24 cellular contexts compared by ENCODE assay signal in genomic region chr6:155250701-155251381, GRCh38. TPM values are rescaled to one million over a fixed set of nuclear protein-coding genes. Genes with fewer than 3 reads are reported as not detected.
DNase-seq lines count a peak whose midpoint lies in the region; ATAC-seq and TF ChIP-seq lines count a peak whose summit lies in the region.
"Had no signal": no experiment of that assay in that cellular context is flagged by ENCODE, and none has a peak within 500 bp of the region (broad histone marks: within the 10 kb centered on the region; RNA-seq: fewer than 3 reads in every experiment).

No MANE protein-coding gene starts in this region.

- H3K27me3 Mint-ChIP-seq in activated naive CD8-positive, alpha-beta T cell: no peaks in the 10 kb centered on the region
- H3K27me3 Mint-ChIP-seq in activated naive CD8-positive, alpha-beta T cell treated with anti-CD3 and anti-CD28 coated beads for 36 hours: no peaks in the 10 kb centered on the region
- no peaks in the 10 kb centered on the region for H3K27me3 Mint-ChIP-seq in effector memory CD8-positive, alpha-beta T cell
- H3K27me3 Mint-ChIP-seq: B cell had no signal

- DNase-seq in activated naive CD8-positive, alpha-beta T cell treated with anti-CD3 and anti-CD28 coated beads for 36 hours: no peak
- DNase-seq in effector memory CD8-positive, alpha-beta T cell: no peak
- no peak for DNase-seq in left ventricle myocardium inferior
- no peak for DNase-seq in stimulated activated effector memory CD8-positive, alpha-beta T cell treated with anti-CD3 and anti-CD28 coated beads, Interleukin-12 subunit alpha, Interleukin-12 subunit beta, amount 100 ng/mL, for 72 hours (ENCODE audit: low spot score in 2 of 2)
- no peak for DNase-seq in NCI-H1694 (lab: John Stamatoyannopoulos, UW)
- no peak for DNase-seq in DMS79 (lab: John Stamatoyannopoulos, UW)
- no peak for DNase-seq in SHP77 treated with DMSO at 0.1 percent for 48 hours (lab: John Stamatoyannopoulos, UW)
- DNase-seq: GDM1; GOT3; IMR-90; NCI-H1092 treated with DMSO at 0.1 percent for 48 hours; NCI-H1436 treated with DMSO at 0.1 percent for 48 hours; NCI-H2029 treated with DMSO at 0.1 percent for 48 hours; NCI-H226; NCI-H510A treated with DMSO at 0.1 percent for 48 hours; NCI-H774; NK-92 treated with Interleukin-12 subunit alpha and Interleukin-12 subunit beta, amount 100 ng/mL, for 24 hours; SHP77 had no signal

- no peak overlapping the region for H3K4me3 ChIP-seq in left ventricle myocardium inferior

- intact Hi-C loops in left ventricle myocardium inferior (cut with micrococcal nuclease): no loop called here

- no peaks in the 10 kb centered on the region for H3K27me3 ChIP-seq in left ventricle myocardium inferior (ENCODE audit: low read depth)

- H3K9me3 ChIP-seq in left ventricle myocardium inferior (replicated peaks): no peaks in the 10 kb centered on the region

- peaks cover 4% of the 10 kb centered on the region for H3K4me1 Mint-ChIP-seq in activated naive CD8-positive, alpha-beta T cell (ENCODE audit: low read depth)
- H3K4me1 Mint-ChIP-seq in activated naive CD8-positive, alpha-beta T cell treated with anti-CD3 and anti-CD28 coated beads for 36 hours: peaks cover 5% of the 10 kb centered on the region
- no peaks in the 10 kb centered on the region for H3K4me1 Mint-ChIP-seq in effector memory CD8-positive, alpha-beta T cell (ENCODE audit: low read depth in 2 of 2)
- no peaks in the 10 kb centered on the region for H3K4me1 Mint-ChIP-seq in stimulated activated effector memory CD8-positive, alpha-beta T cell treated with anti-CD3 and anti-CD28 coated beads, Interleukin-12 subunit alpha, Interleukin-12 subunit beta, amount 100 ng/mL, for 72 hours
- H3K4me1 Mint-ChIP-seq: CD14-positive monocyte had no signal

- no peak for TF ChIP-seq CTCF in left ventricle myocardium inferior (IDR thresholded peaks at IDR 0.05; ENCODE audit: borderline replicate concordance)

- peaks cover 33% of the 10 kb centered on the region for H3K4me1 ChIP-seq in left ventricle myocardium inferior

- no peak overlapping the region for H3K4me3 Mint-ChIP-seq in activated naive CD8-positive, alpha-beta T cell
- H3K4me3 Mint-ChIP-seq in activated naive CD8-positive, alpha-beta T cell treated with anti-CD3 and anti-CD28 coated beads for 36 hours: no peak overlapping the region
- no peak overlapping the region for H3K4me3 Mint-ChIP-seq in effector memory CD8-positive, alpha-beta T cell
- no peak overlapping the region for H3K4me3 Mint-ChIP-seq in stimulated activated effector memory CD8-positive, alpha-beta T cell treated with anti-CD3 and anti-CD28 coated beads, Interleukin-12 subunit alpha, Interleukin-12 subunit beta, amount 100 ng/mL, for 72 hours
- H3K4me3 Mint-ChIP-seq: B cell, CD14-positive monocyte had no signal

- peak overlapping the region; percentile 64 for H3K27ac ChIP-seq in left ventricle myocardium inferior (replicated peaks)
- H3K27ac ChIP-seq: KMS-11 had no signal

- peak overlapping the region; percentile 51 for H3K27ac Mint-ChIP-seq in activated naive CD8-positive, alpha-beta T cell
- H3K27ac Mint-ChIP-seq in activated naive CD8-positive, alpha-beta T cell treated with anti-CD3 and anti-CD28 coated beads for 36 hours: no peak overlapping the region
- peak overlapping the region; percentile 49 to 81 for H3K27ac Mint-ChIP-seq in effector memory CD8-positive, alpha-beta T cell
- H3K27ac Mint-ChIP-seq in stimulated activated effector memory CD8-positive, alpha-beta T cell treated with anti-CD3 and anti-CD28 coated beads, Interleukin-12 subunit alpha, Interleukin-12 subunit beta, amount 100 ng/mL, for 72 hours: peak overlapping the region; percentile 68
- H3K27ac Mint-ChIP-seq: B cell had no signal

- peaks cover 33% of the 10 kb centered on the region for H3K36me3 ChIP-seq in left ventricle myocardium inferior

- H3K9me3 Mint-ChIP-seq in activated naive CD8-positive, alpha-beta T cell (ENCODE audit: low read depth): no peaks in the 10 kb centered on the region
- H3K9me3 Mint-ChIP-seq in activated naive CD8-positive, alpha-beta T cell treated with anti-CD3 and anti-CD28 coated beads for 36 hours: no peaks in the 10 kb centered on the region
- H3K9me3 Mint-ChIP-seq in effector memory CD8-positive, alpha-beta T cell: no peaks in the 10 kb centered on the region
- no peaks in the 10 kb centered on the region for H3K9me3 Mint-ChIP-seq in stimulated activated effector memory CD8-positive, alpha-beta T cell treated with anti-CD3 and anti-CD28 coated beads, Interleukin-12 subunit alpha, Interleukin-12 subunit beta, amount 100 ng/mL, for 72 hours
- H3K9me3 Mint-ChIP-seq: CD14-positive monocyte had no signal

- H3K36me3 Mint-ChIP-seq in activated naive CD8-positive, alpha-beta T cell: peaks cover 11% of the 10 kb centered on the region
- peaks cover 9% of the 10 kb centered on the region for H3K36me3 Mint-ChIP-seq in activated naive CD8-positive, alpha-beta T cell treated with anti-CD3 and anti-CD28 coated beads for 36 hours
- peaks cover 16% of the 10 kb centered on the region for H3K36me3 Mint-ChIP-seq in effector memory CD8-positive, alpha-beta T cell (ENCODE audit: insufficient read depth)
- H3K36me3 Mint-ChIP-seq in stimulated activated effector memory CD8-positive, alpha-beta T cell treated with anti-CD3 and anti-CD28 coated beads, Interleukin-12 subunit alpha, Interleukin-12 subunit beta, amount 100 ng/mL, for 72 hours: peaks cover 82% of the 10 kb centered on the region

- no peak for ATAC-seq in effector memory CD8-positive, alpha-beta T cell (replicated peaks)
- ATAC-seq in stimulated activated effector memory CD8-positive, alpha-beta T cell treated with anti-CD3 and anti-CD28 coated beads, Interleukin-12 subunit alpha, Interleukin-12 subunit beta, amount 100 ng/mL, for 72 hours: no peak
- ATAC-seq: HCT116 had no signal

RNA-seq across cellular contexts. Expression of gene CLDN20, which starts 13.0 kb away (rescaled TPM):
- total RNA-seq in activated naive CD8-positive, alpha-beta T cell treated with anti-CD3 and anti-CD28 coated beads for 36 hours: not detected
- total RNA-seq in left ventricle myocardium inferior: not detected
- total RNA-seq: B cell, IMR-90, OCI-LY7 had no signal
